8 cellular contexts compared by ENCODE assay signal in genomic region chr20:31605902-31606677, GRCh38. TPM values are rescaled to one million over a fixed set of nuclear protein-coding genes. Genes with fewer than 3 reads are reported as not detected.
DNase-seq lines count a peak whose midpoint lies in the region; ATAC-seq, FAIRE-seq and TF ChIP-seq lines count a peak whose summit lies in the region.

No MANE protein-coding gene starts in this region.

- H3K27ac Mint-ChIP-seq in astrocyte (ENCODE audit: unreplicated experiment): peak overlapping the region; percentile 79
- H3K27ac Mint-ChIP-seq in stimulated activated effector memory CD8-positive, alpha-beta T cell treated with anti-CD3 and anti-CD28 coated beads, Interleukin-12 subunit alpha, Interleukin-12 subunit beta, amount 100 ng/mL, for 72 hours: no peak overlapping the region

- H3K9ac ChIP-seq in astrocyte (ENCODE audit: low read length): peak overlapping the region; percentile 97

- H3K4me3 Mint-ChIP-seq in astrocyte (ENCODE audit: unreplicated experiment): peak overlapping the region; percentile 98
- H3K4me3 Mint-ChIP-seq in stimulated activated effector memory CD8-positive, alpha-beta T cell treated with anti-CD3 and anti-CD28 coated beads, Interleukin-12 subunit alpha, Interleukin-12 subunit beta, amount 100 ng/mL, for 72 hours: peak overlapping the region; percentile 86

- no peaks in the 10 kb centered on the region for H3K9me3 ChIP-seq in astrocyte (ENCODE audit: insufficient read depth, low read depth, low read length)

- H4K20me1 ChIP-seq in astrocyte (ENCODE audit: insufficient read depth, low read length): peaks cover 24% of the 10 kb centered on the region

- FAIRE-seq in astrocyte (lab: Jason Lieb, UNC): no peak

- peak overlapping the region; percentile 89 for H3K4me2 ChIP-seq in astrocyte (ENCODE audit: low read length)

- H2AFZ ChIP-seq in astrocyte (ENCODE audit: low read depth, low read length): no peak overlapping the region

- TF ChIP-seq POLR2A in NB4 (IDR thresholded peaks at IDR 0.05; ENCODE audit: extremely low read depth, insufficient read length): no peak

- no peaks in the 10 kb centered on the region for H3K36me3 Mint-ChIP-seq in astrocyte (ENCODE audit: low read depth, unreplicated experiment)
- H3K36me3 Mint-ChIP-seq in stimulated activated effector memory CD8-positive, alpha-beta T cell treated with anti-CD3 and anti-CD28 coated beads, Interleukin-12 subunit alpha, Interleukin-12 subunit beta, amount 100 ng/mL, for 72 hours: no peaks in the 10 kb centered on the region

- H3K4me3 ChIP-seq in NB4 (ENCODE audit: low read depth, low read length): peak overlapping the region; percentile 56
- peak overlapping the region; percentile 91 for H3K4me3 ChIP-seq in astrocyte (ENCODE audit: insufficient read depth, low read depth, low read length)

- H3K27ac ChIP-seq in astrocyte (ENCODE audit: low read depth, low read length): peak overlapping the region; percentile 98

- no peaks in the 10 kb centered on the region for H3K36me3 ChIP-seq in astrocyte (ENCODE audit: insufficient read depth, low read length)

- peaks cover 31% of the 10 kb centered on the region for H3K79me2 ChIP-seq in astrocyte (ENCODE audit: insufficient read depth, low read length)

- peaks cover 30% of the 10 kb centered on the region for H3K4me1 Mint-ChIP-seq in astrocyte (ENCODE audit: low read depth, unreplicated experiment)
- peaks cover 34% of the 10 kb centered on the region for H3K4me1 Mint-ChIP-seq in stimulated activated effector memory CD8-positive, alpha-beta T cell treated with anti-CD3 and anti-CD28 coated beads, Interleukin-12 subunit alpha, Interleukin-12 subunit beta, amount 100 ng/mL, for 72 hours

- no peaks in the 10 kb centered on the region for H3K9me3 Mint-ChIP-seq in astrocyte (ENCODE audit: unreplicated experiment)
- H3K9me3 Mint-ChIP-seq in stimulated activated effector memory CD8-positive, alpha-beta T cell treated with anti-CD3 and anti-CD28 coated beads, Interleukin-12 subunit alpha, Interleukin-12 subunit beta, amount 100 ng/mL, for 72 hours: no peaks in the 10 kb centered on the region

- DNase-seq in EH (ENCODE audit: low read depth) (peak; percentile 37), NB4 (ENCODE audit: low read depth) (peak; percentile 36), astrocyte (ENCODE audit: low read depth) (no peak), iPS-NIHi7 (ENCODE audit: extremely low spot score) (peak; percentile 33), NCI-H510A (lab: John Stamatoyannopoulos, UW) (no peak), LoVo (ENCODE audit: low spot score) (no peak)
- peak in 1 of 2 donors; percentile 63 for DNase-seq in stimulated activated effector memory CD8-positive, alpha-beta T cell treated with anti-CD3 and anti-CD28 coated beads, Interleukin-12 subunit alpha, Interleukin-12 subunit beta, amount 100 ng/mL, for 72 hours (ENCODE audit: low spot score in 2 of 2)

- TF ChIP-seq CTCF in NB4 (IDR thresholded peaks at IDR 0.05; ENCODE audit: low read depth, low read length) (no peak), astrocyte (IDR thresholded peaks at IDR 0.05; ENCODE audit: insufficient read depth, low read depth, low read length) (no peak)

- H3K27me3 ChIP-seq in astrocyte (ENCODE audit: insufficient read depth, low read length): no peaks in the 10 kb centered on the region

- ATAC-seq in stimulated activated effector memory CD8-positive, alpha-beta T cell treated with anti-CD3 and anti-CD28 coated beads, Interleukin-12 subunit alpha, Interleukin-12 subunit beta, amount 100 ng/mL, for 72 hours: no peak
- ATAC-seq in HG03097 (IDR thresholded peaks at IDR 0.05; ENCODE audit: low FRiP score, unreplicated experiment): no peak

- H3K4me1 ChIP-seq in astrocyte (ENCODE audit: insufficient read depth, low read length): peaks cover 49% of the 10 kb centered on the region

- H3K27me3 Mint-ChIP-seq in astrocyte (ENCODE audit: low read depth, unreplicated experiment): no peaks in the 10 kb centered on the region

RNA-seq across cellular contexts. Expression of gene ID1, which starts 1.0 kb away (rescaled TPM):
- total RNA-seq in astrocyte: 73.7 and 76.7 TPM in 2 replicates

RNA-seq across cellular contexts. Expression of gene COX4I2, which starts 31.6 kb away (rescaled TPM):
- total RNA-seq in astrocyte: not detected in 2 replicates

Comparison
In these comparisons a context has a peak if more than half of its experiments do, and no peak if none do; other contexts are left out.
1. DNase-seq: peak in EH (single experiment), NB4 (single experiment) and iPS-NIHi7 (single experiment); none in astrocyte (single experiment), NCI-H510A (single experiment) and LoVo (single experiment).